ENCODE assay signal across 26 cellular contexts in the genomic region with DNA sequence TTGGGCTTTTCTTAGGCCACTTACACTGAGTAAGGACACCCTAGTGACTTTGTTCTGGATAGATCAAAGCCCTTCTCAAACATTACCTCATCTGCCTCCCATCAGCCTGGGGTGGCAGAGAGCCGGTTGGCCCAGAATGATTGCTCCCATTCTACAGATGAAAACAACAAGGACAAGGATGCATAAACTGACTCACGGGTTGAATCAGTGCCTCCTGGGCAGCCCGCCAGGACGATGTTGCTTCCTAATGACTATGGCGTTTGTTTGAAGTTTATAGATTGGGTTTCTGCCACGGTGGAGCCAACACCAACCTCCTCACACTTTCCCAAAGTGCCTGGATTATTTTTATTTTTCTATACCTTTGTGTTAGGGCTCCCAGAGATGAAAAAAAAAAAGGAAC. TPM values are rescaled to one million over a fixed set of nuclear protein-coding genes. Genes with fewer than 3 reads are reported as not detected.
DNase-seq lines count a peak whose midpoint lies in the region; ATAC-seq, FAIRE-seq and TF ChIP-seq lines count a peak whose summit lies in the region.
"Had no signal": no experiment of that assay in that cellular context is flagged by ENCODE, and none has a peak within 500 bp of the region (broad histone marks: within the 10 kb centered on the region; RNA-seq: fewer than 3 reads in every experiment).

No MANE protein-coding gene starts in this region.

- peak; percentile 9 for DNase-seq in Calu3
- DNase-seq in Daoy (ENCODE audit: low read depth): peak; percentile 62
- peak; percentile 42 for DNase-seq in MG63
- DNase-seq in K562 (ENCODE audit: extremely low read depth in 1 of 4, low spot score in 3 of 4): no peak
- no peak for DNase-seq in activated naive CD4-positive, alpha-beta T cell treated with anti-CD3 and anti-CD28 coated beads for 36 hours
- no peak for DNase-seq in posterior vena cava (ENCODE audit: low spot score)
- no peak for DNase-seq in NCI-H1417 treated with DMSO at 0.1 percent for 48 hours (lab: John Stamatoyannopoulos, UW)
- DNase-seq: ACHN; C1 segment of cervical spinal cord; CD8-positive, alpha-beta memory T cell; EL; KG1; MM.1S; NCI-H1092 treated with DMSO at 0.1 percent for 48 hours; NCI-H2081; NCI-H2171 treated with DMSO at 0.1 percent for 48 hours; NCI-H446; NCI-H526 treated with DMSO at 0.1 percent for 48 hours; NK-92 treated with Interleukin-12 subunit alpha and Interleukin-12 subunit beta, amount 100 ng/mL, for 24 hours; RPMI8226; SHP77 treated with DMSO at 0.1 percent for 48 hours; T-cell had no signal

- peaks cover 14% of the 10 kb centered on the region for H3K79me2 ChIP-seq in K562 (ENCODE audit: control insufficient read depth, insufficient read depth, low read length)

- TF ChIP-seq CTCF in Calu3 (IDR thresholded peaks at IDR 0.05; ENCODE audit: unreplicated experiment): no peak
- no peak for TF ChIP-seq CTCF in K562 (IDR thresholded peaks at IDR 0.05 in 2 of 3, conservative IDR thresholded peaks at IDR 0.05 in 1 of 3; ENCODE audit: insufficient read depth in 2 of 3, low read depth in 1 of 3, low read length in 3 of 3)

- FAIRE-seq in K562 (lab: Jason Lieb, UNC): no peak
- FAIRE-seq: GM12891, GM19239 had no signal

- POLR2A ChIA-PET in K562 (lab: Yijun Ruan, JAX): no interaction called here

- H3K36me3 Mint-ChIP-seq in Calu3 (ENCODE audit: insufficient read depth, unreplicated experiment): peaks cover 16% of the 10 kb centered on the region
- H3K36me3 Mint-ChIP-seq in activated naive CD4-positive, alpha-beta T cell treated with anti-CD3 and anti-CD28 coated beads for 36 hours (ENCODE audit: low read depth): peaks cover 2% of the 10 kb centered on the region
- H3K36me3 Mint-ChIP-seq: T-cell had no signal

- TF ChIP-seq RAD21 in K562 (CRISPR knock-in tag; conservative IDR thresholded peaks at IDR 0.05 in 1 of 2, IDR thresholded peaks at IDR 0.05 in 1 of 2): no peak

- no peaks in the 10 kb centered on the region for H3K27me3 ChIP-seq in MG63
- H3K27me3 ChIP-seq in K562 (ENCODE audit: control insufficient read depth in 2 of 2, insufficient read depth in 2 of 2, low read length in 2 of 2): peaks cover 3 to 12% of the 10 kb centered on the region in 2 experiments; a peak in 4 of 5 replicates

- H3K9me1 ChIP-seq in K562 (ENCODE audit: control insufficient read depth, insufficient read depth, low read length): no peaks in the 10 kb centered on the region

- no peak overlapping the region for H3K4me3 Mint-ChIP-seq in Calu3 (ENCODE audit: low read depth, unreplicated experiment)
- no peak overlapping the region for H3K4me3 Mint-ChIP-seq in activated naive CD4-positive, alpha-beta T cell treated with anti-CD3 and anti-CD28 coated beads for 36 hours
- H3K4me3 Mint-ChIP-seq: CD8-positive, alpha-beta memory T cell; GM23338; T-cell had no signal

- peaks cover 9% of the 10 kb centered on the region for H4K20me1 ChIP-seq in K562 (replicated peaks; ENCODE audit: control insufficient read depth, insufficient read depth, low read length)

- H3K4me1 ChIP-seq in K562 (replicated peaks in 1 of 2; ENCODE audit: control insufficient read depth in 2 of 2, insufficient read depth in 2 of 2, low read length in 2 of 2): peaks cover 0 to 10% of the 10 kb centered on the region in 2 experiments; a peak in 2 of 5 replicates

- H3K4me2 ChIP-seq in K562 (ENCODE audit: insufficient read depth, low read length): no peak overlapping the region
- H3K4me2 ChIP-seq: GM23338 had no signal

- H3K9me3 ChIP-seq in MG63: no peaks in the 10 kb centered on the region
- no peaks in the 10 kb centered on the region for H3K9me3 ChIP-seq in K562 (replicated peaks; ENCODE audit: control insufficient read depth, insufficient read depth, low read depth, low read length)

- in situ Hi-C loops in K562 (cut with MboI): no loop called here

- CTCF ChIA-PET in Calu3 (lab: Charles Lee) (no interaction called here), K562 (lab: Yijun Ruan, JAX; ENCODE audit: low intra/inter-chr PET ratio) (no interaction called here)
- CTCF ChIA-PET in activated naive CD4-positive, alpha-beta T cell treated with anti-CD3 and anti-CD28 coated beads for 36 hours (lab: Charles Lee): no interaction called here

- H3K4me1 Mint-ChIP-seq in Calu3 (ENCODE audit: low read depth, unreplicated experiment): peaks cover 5% of the 10 kb centered on the region
- H3K4me1 Mint-ChIP-seq in activated naive CD4-positive, alpha-beta T cell treated with anti-CD3 and anti-CD28 coated beads for 36 hours (ENCODE audit: low read depth): peaks cover 8% of the 10 kb centered on the region

- ATAC-seq in K562: no peak
- ATAC-seq: GM23338, SK-N-SH treated with all-trans-retinoic acid at 6 μM for 48 hours, T-cell had no signal

- no peaks in the 10 kb centered on the region for H3K9me3 Mint-ChIP-seq in Calu3 (ENCODE audit: low read depth, unreplicated experiment)
- H3K9me3 Mint-ChIP-seq in activated naive CD4-positive, alpha-beta T cell treated with anti-CD3 and anti-CD28 coated beads for 36 hours: no peaks in the 10 kb centered on the region
- H3K9me3 Mint-ChIP-seq: CD8-positive, alpha-beta memory T cell; GM23338; T-cell had no signal

- BruUV-seq in Calu3 (replicated peaks; lab: Mats Ljungman, UMichigan) (no TSS peak), K562 (replicated peaks; lab: Mats Ljungman, UMichigan) (no TSS peak)

- H3K4me3 ChIP-seq in MG63: no peak overlapping the region
- H3K4me3 ChIP-seq in K562: no peak overlapping the region
- H3K4me3 ChIP-seq: GM23338 had no signal

- H3K27ac Mint-ChIP-seq in Calu3 (ENCODE audit: unreplicated experiment): no peak overlapping the region
- no peak overlapping the region for H3K27ac Mint-ChIP-seq in activated naive CD4-positive, alpha-beta T cell treated with anti-CD3 and anti-CD28 coated beads for 36 hours
- H3K27ac Mint-ChIP-seq: CD8-positive, alpha-beta memory T cell; GM23338; T-cell had no signal

- H3K27me3 Mint-ChIP-seq in Calu3 (ENCODE audit: unreplicated experiment): peaks cover 51% of the 10 kb centered on the region
- H3K27me3 Mint-ChIP-seq in activated naive CD4-positive, alpha-beta T cell treated with anti-CD3 and anti-CD28 coated beads for 36 hours (ENCODE audit: low read depth): no peaks in the 10 kb centered on the region

- intact Hi-C loops in Calu3 (cut with micrococcal nuclease; ENCODE audit: unreplicated experiment) (no loop called here), K562 (cut with micrococcal nuclease) (no loop called here), posterior vena cava (cut with DNase I) (no loop called here)
- intact Hi-C loops in activated naive CD4-positive, alpha-beta T cell treated with anti-CD3 and anti-CD28 coated beads for 36 hours (cut with micrococcal nuclease): no loop called here

- H2AFZ ChIP-seq in K562 (ENCODE audit: low read depth, low read length): no peak overlapping the region
- H2AFZ ChIP-seq: GM23338 had no signal

- no peak for TF ChIP-seq EP300 in K562 (IDR thresholded peaks at IDR 0.05; ENCODE audit: low read length)

- no peak overlapping the region for H3K9ac ChIP-seq in K562 (ENCODE audit: insufficient read depth in 1 of 2, low read depth in 2 of 2, low read length in 2 of 2)

- H3K27ac ChIP-seq in K562 (ENCODE audit: extremely low read depth, low read depth, low read length): no peak overlapping the region

- H3K36me3 ChIP-seq in MG63 (no peaks in the 10 kb centered on the region), K562 (ENCODE audit: control insufficient read depth, insufficient read depth, low read length) (no peaks in the 10 kb centered on the region)

- TF ChIP-seq POLR2A in K562 (conservative IDR thresholded peaks at IDR 0.05): no peak

- 0% methylated on average over 6 of the region's 6 CpGs for WGBS in K562 (ENCODE audit: insufficient coverage, low coverage, missing lambda C conversion rate)

TF ChIP-seq in K562, 482 proteins besides CTCF, POLR2A, EP300 and RAD21 (continues in another document):
- TF ChIP-seq, protein P1, sequence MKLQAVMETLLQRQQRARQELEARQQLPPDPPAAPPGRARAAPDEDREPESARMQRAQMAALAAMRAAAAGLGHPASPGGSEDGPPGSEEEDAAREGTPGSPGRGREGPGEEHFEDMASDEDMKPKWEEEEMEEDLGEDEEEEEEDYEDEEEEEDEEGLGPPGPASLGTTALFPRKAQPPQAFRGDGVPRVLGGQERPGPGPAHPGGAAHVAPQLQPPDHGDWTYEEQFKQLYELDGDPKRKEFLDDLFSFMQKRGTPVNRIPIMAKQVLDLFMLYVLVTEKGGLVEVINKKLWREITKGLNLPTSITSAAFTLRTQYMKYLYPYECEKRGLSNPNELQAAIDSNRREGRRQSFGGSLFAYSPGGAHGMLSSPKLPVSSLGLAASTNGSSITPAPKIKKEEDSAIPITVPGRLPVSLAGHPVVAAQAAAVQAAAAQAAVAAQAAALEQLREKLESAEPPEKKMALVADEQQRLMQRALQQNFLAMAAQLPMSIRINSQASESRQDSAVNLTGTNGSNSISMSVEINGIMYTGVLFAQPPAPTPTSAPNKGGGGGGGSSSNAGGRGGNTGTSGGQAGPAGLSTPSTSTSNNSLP (IDR thresholded peaks at IDR 0.05; ENCODE audit: borderline replicate concordance, low read depth, low read length): no peak
- TF ChIP-seq ETV6 (IDR thresholded peaks at IDR 0.05; ENCODE audit: borderline replicate concordance in 1 of 2, low read depth in 2 of 2, low read length in 1 of 2): no peak
- TF ChIP-seq ETV6 (CRISPR knock-in tag; IDR thresholded peaks at IDR 0.05; ENCODE audit: borderline replicate concordance): no peak

RNA-seq across cellular contexts. Expression of a gene that starts 3.6 kb away (rescaled TPM):
- total RNA-seq in Calu3 (2022) (43.8 and 51.3 TPM in 2 replicates), K562 (2014; rRNA removed) (78.9 and 99.7 TPM in 2 replicates), K562 (2014; rRNA removed; fragmentation: Illumina TruSeq; extraction: Trizol) (144 and 166 TPM in 2 replicates), K562 (2015; rRNA removed; fragmentation: Illumina TruSeq; extraction: Trizol) (109 and 116 TPM in 2 replicates), K562 (2021) (83.6 and 84.0 TPM in 2 replicates), posterior vena cava (10 to 100 TPM; 10.7 to 11.5 TPM)
- 146 TPM in 2 replicates for total RNA-seq in Daoy (2014; rRNA removed; shearing (Covaris generic))
- 34.0 and 74.9 TPM in 2 replicates for total RNA-seq in MG63 (2014; rRNA removed; shearing (Covaris generic); ENCODE audit: low replicate concordance)
- total RNA-seq in K562 (2011; cell fraction: chromatin; rRNA removed; ENCODE audit: low replicate concordance): 26.3 and 101 TPM in 2 replicates
- 11.8 and 19.5 TPM in 2 replicates for total RNA-seq in K562 (2011; cell fraction: nucleolus; rRNA removed)
- total RNA-seq in K562 (2011; cell fraction: nucleoplasm; rRNA removed): 31.3 and 31.5 TPM in 2 replicates
- polyA plus RNA-seq in K562 (2011; rRNA removed) (63.0 and 93.8 TPM in 2 replicates), K562 (2014; fragmentation: Illumina TruSeq; extraction: Trizol) (91.4 and 106 TPM in 2 replicates), K562 (2014; fragmentation: Nextera tagmentation; extraction: Ambion mirVana) (100 to 1,000 TPM; 177 TPM), K562 (2014; rRNA removed) (98.5 and 119 TPM in 2 replicates)
- polyA plus RNA-seq in K562 (2011; cell fraction: cytosol; rRNA removed): 14.3 and 34.5 TPM in 2 replicates
- 19.3 and 28.7 TPM in 2 replicates for polyA plus RNA-seq in K562 (2011; cell fraction: nucleus; rRNA removed)
- 68.0 and 79.5 TPM in 2 replicates for polyA plus RNA-seq in K562 (2012)
- polyA minus RNA-seq in K562 (2011; rRNA and poly(A)+ RNA removed): 128 and 131 TPM in 2 replicates
- polyA minus RNA-seq in K562 (2011; cell fraction: cytosol; rRNA and poly(A)+ RNA removed): 38.6 and 42.2 TPM in 2 replicates
- polyA minus RNA-seq in K562 (2011; cell fraction: nucleus; rRNA and poly(A)+ RNA removed): 47.5 and 94.1 TPM in 2 replicates
- 10 to 100 TPM; 64.9 to 74.3 TPM for total RNA-seq in activated naive CD4-positive, alpha-beta T cell treated with anti-CD3 and anti-CD28 coated beads for 36 hours

Comparison
In these comparisons a context has a peak if more than half of its experiments do, and no peak if none do; other contexts are left out.
1. DNase-seq: peak in Calu3 (single experiment), Daoy (single experiment) and MG63 (single experiment); none in K562 (0 of 4), activated naive CD4-positive, alpha-beta T cell treated with anti-CD3 and anti-CD28 coated beads for 36 hours (single experiment), posterior vena cava (single experiment) and NCI-H1417 treated with DMSO at 0.1 percent for 48 hours (single experiment).